39 cellular contexts compared by ENCODE assay signal in genomic region chr7:33065981-33066380, GRCh38.
"Had no signal": no experiment of that assay in that cellular context is flagged by ENCODE, and none has a peak within 500 bp of the region (broad histone marks: within the 10 kb centered on the region; RNA-seq: fewer than 3 reads in every experiment).

No MANE protein-coding gene starts in this region.

- H3K27me3 Mint-ChIP-seq: activated B cell treated with CpG ODN at 0.5 μM for 24 hours; activated CD4-positive, alpha-beta memory T cell treated with anti-CD3 and anti-CD28 coated beads for 36 hours; activated naive CD8-positive, alpha-beta T cell treated with anti-CD3 and anti-CD28 coated beads for 36 hours; activated T-helper 17 cell treated with anti-CD3 and anti-CD28 coated beads, Interleukin-2, amount 50 U/mL, for 72 hours had no signal

- H3K27ac ChIP-seq: ascending aorta, breast epithelium, Peyer's patch, RWPE1, VCaP had no signal

- H3K4me3 ChIP-seq: ascending aorta, breast epithelium, MG63, Peyer's patch had no signal

- H3K4me3 Mint-ChIP-seq: activated B cell treated with CpG ODN at 0.5 μM for 24 hours; activated CD4-positive, alpha-beta memory T cell treated with anti-CD3 and anti-CD28 coated beads for 36 hours; activated naive CD8-positive, alpha-beta T cell treated with anti-CD3 and anti-CD28 coated beads for 36 hours; activated T-helper 17 cell treated with anti-CD3 and anti-CD28 coated beads, Interleukin-2, amount 50 U/mL, for 72 hours had no signal

- H3K27ac Mint-ChIP-seq: activated B cell treated with CpG ODN at 0.5 μM for 24 hours; activated CD4-positive, alpha-beta memory T cell treated with anti-CD3 and anti-CD28 coated beads for 36 hours; activated naive CD8-positive, alpha-beta T cell treated with anti-CD3 and anti-CD28 coated beads for 36 hours; activated T-helper 17 cell treated with anti-CD3 and anti-CD28 coated beads, Interleukin-2, amount 50 U/mL, for 72 hours had no signal

- H3K4me1 Mint-ChIP-seq: activated T-helper 17 cell treated with anti-CD3 and anti-CD28 coated beads, Interleukin-2, amount 50 U/mL, for 72 hours had no signal

- DNase-seq: activated B cell treated with CpG ODN at 0.5 μM for 24 hours; activated CD4-positive, alpha-beta memory T cell treated with anti-CD3 and anti-CD28 coated beads for 36 hours; activated CD4-positive, alpha-beta T cell treated with anti-CD3 and anti-CD28 coated beads for 4 hours; activated CD4-positive, alpha-beta T cell treated with anti-CD3 and anti-CD28 coated beads, Interleukin-2, amount 50 U/mL, for 1 hour; activated CD4-positive, CD25-positive, alpha-beta regulatory T cell treated with anti-CD3 and anti-CD28 coated beads, Interleukin-2, amount 50 U/mL, for 72 hours; activated CD8-positive, alpha-beta memory T cell treated with anti-CD3 and anti-CD28 coated beads, Interleukin-2, amount 50 U/mL, for 4 hours; activated effector memory CD4-positive, alpha-beta T cell treated with anti-CD3 and anti-CD28 coated beads, Interleukin-2, amount 50 U/mL, for 16 hours; activated naive CD4-positive, alpha-beta T cell; activated naive CD4-positive, alpha-beta T cell treated with anti-CD3 and anti-CD28 coated beads, Interleukin-2, amount 50 U/mL, for 16 hours; activated naive CD8-positive, alpha-beta T cell treated with anti-CD3 and anti-CD28 coated beads for 36 hours; activated T-cell treated with anti-CD3 and anti-CD28 coated beads, Interleukin-2, amount 50 U/mL, for 48 hours; amygdala; Kasumi-1; KG1; MG63; MV-4-11; NCI-H1092; NCI-H1436 treated with DMSO at 0.1 percent for 48 hours; NCI-H1694 treated with DMSO at 0.1 percent for 48 hours; NCI-H2029; NCI-H2107; NCI-H2171; NCI-H510A; NCI-H748 treated with DMSO at 0.1 percent for 48 hours; NK-92 treated with Interleukin-12 subunit alpha and Interleukin-12 subunit beta, amount 100 ng/mL, for 24 hours; PC-3; Peyer's patch; SIG-M5; SW 1271; T-helper 1 cell; T-helper 2 cell; T-helper 9 cell had no signal

- ATAC-seq: activated T-helper 17 cell treated with anti-CD3 and anti-CD28 coated beads, Interleukin-2, amount 50 U/mL, for 72 hours; PC-3; Right ventricle myocardium inferior; SK-N-SH treated with all-trans-retinoic acid at 6 μM for 48 hours had no signal

- H3K36me3 ChIP-seq: ascending aorta, breast epithelium, Peyer's patch had no signal

- H3K27me3 ChIP-seq: ascending aorta, breast epithelium, MG63, Peyer's patch had no signal
